Comparison of ENCODE assay signal across 12 cellular contexts in the genomic region with DNA sequence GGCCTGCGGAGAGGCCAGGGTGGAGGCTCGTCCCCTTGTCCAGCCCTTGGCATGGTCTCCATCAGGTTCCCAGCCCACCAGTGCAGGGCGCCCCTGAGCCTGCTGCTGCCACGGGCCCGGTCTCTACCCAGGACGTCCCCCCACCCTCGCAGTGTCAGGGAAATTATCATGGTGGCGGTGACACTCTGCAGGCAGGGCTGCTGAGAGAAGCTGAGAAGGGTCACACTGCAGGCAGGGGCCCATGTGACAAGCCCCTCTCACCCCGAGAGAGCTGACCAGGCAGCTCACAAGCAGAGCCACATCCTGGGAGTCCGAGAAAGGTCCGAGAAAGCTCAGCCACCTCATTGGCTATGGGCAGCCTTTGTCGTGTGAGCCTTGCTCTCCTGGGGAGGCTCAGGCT. TPM values are rescaled to one million over a fixed set of nuclear protein-coding genes. Genes with fewer than 3 reads are reported as not detected.
"Had no signal": no experiment of that assay in that cellular context is flagged by ENCODE, and none has a peak within 500 bp of the region (broad histone marks: within the 10 kb centered on the region; RNA-seq: fewer than 3 reads in every experiment).

No MANE protein-coding gene starts in this region.

RNA-seq across cellular contexts. Expression of a gene that starts 4.9 kb away (rescaled TPM):
- total RNA-seq: stomach, subcutaneous adipose tissue, suprapubic skin, temporal lobe, thoracic aorta, tibial nerve, transverse colon, ureter, urinary bladder, uterus, vagina had no signal
- polyA plus RNA-seq: stomach, thymus, urinary bladder had no signal
